9 cellular contexts compared by ENCODE assay signal in genomic region chr15:41544650-41545015, GRCh38. TPM values are rescaled to one million over a fixed set of nuclear protein-coding genes. Genes with fewer than 3 reads are reported as not detected.
DNase-seq lines count a peak whose midpoint lies in the region; ATAC-seq and TF ChIP-seq lines count a peak whose summit lies in the region.
"Had no signal": no experiment of that assay in that cellular context is flagged by ENCODE, and none has a peak within 500 bp of the region (broad histone marks: within the 10 kb centered on the region; RNA-seq: fewer than 3 reads in every experiment).

No MANE protein-coding gene starts in this region.

- no peaks in the 10 kb centered on the region for H3K36me3 Mint-ChIP-seq in neural progenitor cell

- H3K4me3 Mint-ChIP-seq in neural progenitor cell = peak overlapping the region; percentile 99

- H3K4me3 ChIP-seq in BJ (ENCODE audit: low read depth, low read length) (peak overlapping the region; percentile 69; the same call in 1 of the 2 replicates), dorsolateral prefrontal cortex (peak overlapping the region; percentile 64 to 99 (median 87)), neural progenitor cell (peak overlapping the region; percentile 96)

- H3K4me2 ChIP-seq in neural progenitor cell = peak overlapping the region; percentile 94

- H3K9me3 Mint-ChIP-seq in neural progenitor cell = no peaks in the 10 kb centered on the region

- H3K27me3 ChIP-seq in BJ (ENCODE audit: control insufficient read depth, insufficient read depth, low read length) (no peaks in the 10 kb centered on the region), dorsolateral prefrontal cortex (no peaks in the 10 kb centered on the region), neural progenitor cell (no peaks in the 10 kb centered on the region)

- peaks cover 5% of the 10 kb centered on the region for H3K4me1 Mint-ChIP-seq in neural progenitor cell

- intact Hi-C loops in dorsolateral prefrontal cortex (cut with DNase I) = loop anchor here in 1 of 2 donors (2.0 kb wide), 1 partner anchor 14 kb away; the partner anchor contains the start of gene TYRO3

- POLR2A ChIA-PET in BJ (lab: Charles Lee) = interaction anchor here (1.0 kb wide), 1 partner anchor 24 kb away, joined by 9 read pairs; no protein-coding TSS in a partner anchor

- TF ChIP-seq CTCF in BJ (IDR thresholded peaks at IDR 0.05; ENCODE audit: insufficient read depth, low read depth, low read length) = no peak
- TF ChIP-seq CTCF in dorsolateral prefrontal cortex (IDR thresholded peaks at IDR 0.05 in 54 of 56, conservative IDR thresholded peaks at IDR 0.05 in 2 of 56; ENCODE audit: low read depth in 1 of 56, partially characterized antibody in 56 of 56) = no peak
- TF ChIP-seq CTCF in neural progenitor cell (IDR thresholded peaks at IDR 0.05) = no peak

- H3K9ac ChIP-seq in neural progenitor cell = no peak overlapping the region

- H4K20me1 ChIP-seq in neural progenitor cell (ENCODE audit: low read depth) = no peaks in the 10 kb centered on the region

- H3K79me2 ChIP-seq in neural progenitor cell (ENCODE audit: low read depth) = peaks cover 18% of the 10 kb centered on the region

- CTCF ChIA-PET in BJ (lab: Yijun Ruan, JAX) = interaction anchor here (2.4 kb wide), 1 partner anchor 13 kb away, joined by 12 read pairs; no protein-coding TSS in a partner anchor

- H2AFZ ChIP-seq in neural progenitor cell (replicated peaks) = no peak overlapping the region

- no peak for ATAC-seq in HG02840 (IDR thresholded peaks at IDR 0.05; ENCODE audit: low FRiP score, unreplicated experiment)

- peak overlapping the region; percentile 83 for H3K27ac Mint-ChIP-seq in neural progenitor cell

- no peaks in the 10 kb centered on the region for H3K9me3 ChIP-seq in neural progenitor cell (ENCODE audit: low read depth)

- H3K27ac ChIP-seq in dorsolateral prefrontal cortex (peak overlapping the region in 58 of 59 donors; percentile 21 to 95 (median 83)), neural progenitor cell (no peak overlapping the region)
- H3K27ac ChIP-seq: SK-N-MC had no signal

- H3F3A ChIP-seq in neural progenitor cell (ENCODE audit: low read depth) = peaks cover 8% of the 10 kb centered on the region

- DNase-seq in BJ (ENCODE audit: low read depth) = peak; percentile 34
- peak; percentile 36 for DNase-seq in NCI-H69 (lab: John Stamatoyannopoulos, UW)
- peak in 8 of 10 donors; percentile 43 to 84 (median 72) for DNase-seq in dorsolateral prefrontal cortex
- no peak for DNase-seq in neural progenitor cell (ENCODE audit: low spot score)
- DNase-seq in T-helper 9 cell = no peak
- no peak for DNase-seq in globus pallidus (ENCODE audit: low spot score)
- DNase-seq in MV-4-11 (lab: John Stamatoyannopoulos, UW) = no peak

- H3K27me3 Mint-ChIP-seq in neural progenitor cell (ENCODE audit: insufficient read depth, low read depth) = peaks cover 9% of the 10 kb centered on the region

- H3K36me3 ChIP-seq in BJ (ENCODE audit: control insufficient read depth, insufficient read depth, low read length) = no peaks in the 10 kb centered on the region
- no peaks in the 10 kb centered on the region for H3K36me3 ChIP-seq in neural progenitor cell

- peaks cover 3% of the 10 kb centered on the region for H3K4me1 ChIP-seq in neural progenitor cell

RNA-seq across cellular contexts. Expression of gene RPAP1, which starts 0.6 kb away (rescaled TPM):
- 6.4 and 14.2 TPM in 2 replicates for polyA plus RNA-seq in BJ (2011; rRNA removed)
- 11.3 and 14.3 TPM in 2 replicates for polyA minus RNA-seq in BJ (2011; rRNA and poly(A)+ RNA removed)
- total RNA-seq in dorsolateral prefrontal cortex (10 to 100 TPM; 24.8 to 60.8 (median 39.0) TPM), neural progenitor cell (ENCODE audit: low replicate concordance) (20.3 and 36.8 TPM in 2 replicates)

RNA-seq across cellular contexts. Expression of gene TYRO3, which starts 14.4 kb away (rescaled TPM):
- polyA plus RNA-seq in BJ (2011; rRNA removed) = 13.5 and 18.8 TPM in 2 replicates
- polyA minus RNA-seq in BJ (2011; rRNA and poly(A)+ RNA removed) = 28.9 and 40.9 TPM in 2 replicates
- total RNA-seq in dorsolateral prefrontal cortex (100 to 1,000 TPM; 151 to 285 (median 212) TPM), neural progenitor cell (ENCODE audit: low replicate concordance) (59.1 and 116 TPM in 2 replicates)

RNA-seq across cellular contexts. Expression of gene LTK, which starts 31.0 kb away (rescaled TPM):
- 0.09 and 0.11 TPM in 2 replicates for polyA plus RNA-seq in BJ (2011; rRNA removed)
- polyA minus RNA-seq in BJ (2011; rRNA and poly(A)+ RNA removed) = 0.10 TPM in 1 of 2 replicates, not detected in the other
- 1 to 10 TPM in 112 of 120 experiments, under 1 TPM in 8; 0.15 to 7.3 (median 2.6) TPM for total RNA-seq in dorsolateral prefrontal cortex
- 0.12 TPM in 1 of 2 replicates, not detected in the other for total RNA-seq in neural progenitor cell (ENCODE audit: low replicate concordance)

RNA-seq across cellular contexts. Expression of gene ITPKA, which starts 51.0 kb away (rescaled TPM):
- 0.44 and 0.59 TPM in 2 replicates for polyA plus RNA-seq in BJ (2011; rRNA removed)
- 0.46 and 0.85 TPM in 2 replicates for polyA minus RNA-seq in BJ (2011; rRNA and poly(A)+ RNA removed)
- 100 to 1,000 TPM in 3 of 120 experiments, 10 to 100 TPM in 117; 10.7 to 128 (median 50.0) TPM for total RNA-seq in dorsolateral prefrontal cortex
- 0.09 TPM in 1 of 2 replicates, not detected in the other for total RNA-seq in neural progenitor cell (ENCODE audit: low replicate concordance)

Comparison
In these comparisons a context has a peak if more than half of its experiments do, and no peak if none do; other contexts are left out.
1. DNase-seq: peak in BJ (single experiment), NCI-H69 (single experiment) and dorsolateral prefrontal cortex (8 of 10); none in neural progenitor cell (single experiment), T-helper 9 cell (single experiment), globus pallidus (single experiment) and MV-4-11 (single experiment).
2. Peak in every context shown above with its lines, with median percentiles within 50 percentile points of each other: H3K4me3 ChIP-seq.